Comparison of ENCODE assay signal across 9 cellular contexts in genomic region chr6:10520468-10520867, GRCh38. TPM values are rescaled to one million over a fixed set of nuclear protein-coding genes. Genes with fewer than 3 reads are reported as not detected.
A peak's percentile ranks its signal among the peaks of the same experiment; 100 is the strongest.
DNase-seq lines count a peak whose midpoint lies in the region; ATAC-seq lines count a peak whose summit lies in the region.
"Had no signal": no experiment of that assay in that cellular context is flagged by ENCODE, and none has a peak within 500 bp of the region (broad histone marks: within the 10 kb centered on the region; RNA-seq: fewer than 3 reads in every experiment).

No MANE protein-coding gene starts in this region.

- H2AFZ ChIP-seq in neuronal stem cell (ENCODE audit: low read length): peak overlapping the region; percentile 92

- peak; percentile 21 for ATAC-seq in GM18519 (IDR thresholded peaks at IDR 0.05; ENCODE audit: low FRiP score, unreplicated experiment)
- ATAC-seq in GM18870 (IDR thresholded peaks at IDR 0.05; ENCODE audit: unreplicated experiment): no peak
- ATAC-seq in HG02571 (IDR thresholded peaks at IDR 0.05; ENCODE audit: unreplicated experiment): no peak

- H3K9me3 ChIP-seq in HUES64 (ENCODE audit: insufficient read depth, low read depth, low read length) (no peaks in the 10 kb centered on the region), neuronal stem cell (replicated peaks in 1 of 2; ENCODE audit: control insufficient read depth in 2 of 2, insufficient read depth in 1 of 2, low read depth in 1 of 2, low read length in 2 of 2) (no peaks in the 10 kb centered on the region)

- H3K18ac ChIP-seq in neuronal stem cell (ENCODE audit: low read length): no peak overlapping the region

- H3K4me3 ChIP-seq in HUES64 (ENCODE audit: low read length): peak overlapping the region; percentile 38
- H3K4me3 ChIP-seq in neuronal stem cell (ENCODE audit: low read length in 2 of 2): no peak overlapping the region

- H2BK15ac ChIP-seq in neuronal stem cell (ENCODE audit: low read length): no peak overlapping the region

- H3K4ac ChIP-seq in neuronal stem cell (ENCODE audit: low read length): no peak overlapping the region

- no peak overlapping the region for H2BK120ac ChIP-seq in neuronal stem cell (ENCODE audit: low read depth, low read length)

- no peaks in the 10 kb centered on the region for H3K79me1 ChIP-seq in neuronal stem cell (ENCODE audit: low read depth, low read length)

- H3K23ac ChIP-seq in neuronal stem cell (ENCODE audit: low read depth, low read length, poor library complexity): no peak overlapping the region

- no peak overlapping the region for H2BK5ac ChIP-seq in neuronal stem cell (ENCODE audit: low read length)

- WGBS in HUES64: 38% methylated on average over 2 of the region's 2 CpGs
- WGBS in neuronal stem cell (ENCODE audit: extremely low coverage in 2 of 2, insufficient read length in 2 of 2, insufficient replicate concordance in 1 of 2), 2 donors: no CpG with 5 or more reads among the region's 2 CpGs

- H3K9ac ChIP-seq in HUES64 (ENCODE audit: low read depth, low read length) (peak overlapping the region; percentile 61), neuronal stem cell (ENCODE audit: low read depth, low read length, poor library complexity) (no peak overlapping the region)

- DNase-seq in dermis blood vessel endothelial cell (peak; percentile 70), neuronal stem cell (ENCODE audit: low spot score) (no peak), HT-29 (ENCODE audit: low spot score) (no peak), SW 1271 (lab: John Stamatoyannopoulos, UW) (no peak)
- DNase-seq: activated CD4-positive, alpha-beta T cell treated with anti-CD3 and anti-CD28 coated beads for 1 hour had no signal

- H4K8ac ChIP-seq in neuronal stem cell (ENCODE audit: low read depth, low read length): no peak overlapping the region

- H3K4me2 ChIP-seq in neuronal stem cell (ENCODE audit: insufficient read depth, low read length, poor library complexity, severe bottlenecking): no peak overlapping the region

- no peak overlapping the region for H2BK12ac ChIP-seq in neuronal stem cell (ENCODE audit: low read length)

- H4K91ac ChIP-seq in neuronal stem cell (ENCODE audit: low read depth, low read length, poor library complexity): no peak overlapping the region

- H3K36me3 ChIP-seq in HUES64 (ENCODE audit: insufficient read depth, low read length): no peaks in the 10 kb centered on the region
- H3K36me3 ChIP-seq in neuronal stem cell (replicated peaks in 1 of 2; ENCODE audit: control insufficient read depth in 2 of 2, insufficient read depth in 2 of 2, low read length in 2 of 2): no peaks in the 10 kb centered on the region

- H3K27me3 ChIP-seq in HUES64 (ENCODE audit: insufficient read depth, low read length) (no peaks in the 10 kb centered on the region), neuronal stem cell (ENCODE audit: control insufficient read depth in 3 of 3, insufficient read depth in 3 of 3, low read depth in 1 of 3, low read length in 3 of 3) (no peaks in the 10 kb centered on the region)

- H3K14ac ChIP-seq in neuronal stem cell (ENCODE audit: low read length): no peak overlapping the region

- H3K27ac ChIP-seq in HUES64 (ENCODE audit: low read depth, low read length) (peak overlapping the region; percentile 80), neuronal stem cell (replicated peaks; ENCODE audit: low read length) (no peak overlapping the region)

- H2AK5ac ChIP-seq in neuronal stem cell (ENCODE audit: low read depth, low read length): no peak overlapping the region

- H3K4me1 ChIP-seq in HUES64 (ENCODE audit: insufficient read depth, low read length) (peaks cover 36% of the 10 kb centered on the region), neuronal stem cell (ENCODE audit: control insufficient read depth in 2 of 2, insufficient read depth in 1 of 2, low read depth in 1 of 2, low read length in 2 of 2) (peaks cover 3 to 8% of the 10 kb centered on the region in 2 donors)

RNA-seq across cellular contexts. Expression of gene GCNT2, which starts 0.7 kb away (rescaled TPM):
- 34.1 TPM for polyA plus RNA-seq in HUES64 (2013, experiment 1 of 2)
- 28.8 TPM for polyA plus RNA-seq in HUES64 (2013, experiment 2 of 2)
- 42.2 and 53.9 TPM in 2 replicates for total RNA-seq in dermis blood vessel endothelial cell
- 20.2 TPM for polyA plus RNA-seq in neuronal stem cell (2013, experiment 1 of 2)
- polyA plus RNA-seq in neuronal stem cell (2013, experiment 2 of 2): 20.7 TPM
- total RNA-seq in HT-29 (2014; rRNA removed; shearing (Covaris generic)): 4.6 and 9.7 TPM in 2 replicates
